Comparison of ENCODE assay signal across 8 cellular contexts in the genomic region with DNA sequence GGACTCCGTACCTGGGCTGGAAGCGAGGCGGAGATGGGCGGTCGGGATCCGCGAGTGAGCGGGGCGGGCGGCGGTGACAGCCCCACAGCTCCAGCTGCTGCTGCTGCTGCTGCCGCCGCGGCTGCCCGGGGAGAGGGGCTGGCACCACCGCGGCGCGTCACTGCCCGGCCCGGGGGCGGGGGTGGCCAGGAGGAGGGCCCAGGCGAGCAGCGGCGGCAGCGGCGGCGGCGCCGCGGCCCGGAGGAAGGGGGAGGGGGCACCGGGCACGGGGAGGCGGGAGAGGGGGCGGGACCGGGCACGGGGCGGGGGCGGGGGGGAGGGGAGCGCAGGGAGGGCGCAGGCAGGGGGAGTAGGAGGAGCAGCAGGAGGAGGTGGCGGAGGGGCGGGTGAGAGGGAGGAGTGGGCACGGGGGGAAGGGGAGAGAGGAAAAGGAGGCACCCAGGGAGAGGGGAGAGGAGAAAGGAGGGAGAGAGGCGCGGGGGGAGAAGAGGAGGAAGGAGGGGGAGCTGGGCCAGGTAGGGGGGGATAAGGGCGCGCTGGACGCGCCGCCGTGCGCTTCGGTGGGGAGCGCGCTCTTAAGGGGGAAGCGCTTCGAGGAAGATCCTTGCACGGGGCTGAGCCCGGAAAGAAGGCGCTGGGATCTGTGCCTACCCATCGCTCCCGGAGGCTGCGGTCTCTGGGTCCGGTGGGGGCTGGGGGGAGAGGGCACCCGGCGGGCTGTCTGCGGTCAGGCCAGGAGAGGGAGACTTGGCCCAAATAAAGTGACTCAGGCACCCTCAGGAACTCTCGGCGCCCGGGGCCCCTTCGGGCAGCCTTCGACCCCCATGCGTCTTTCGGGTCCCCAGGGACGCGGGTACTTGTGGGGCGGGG.
DNase-seq lines count a peak whose midpoint lies in the region; ATAC-seq and TF ChIP-seq lines count a peak whose summit lies in the region.

No MANE protein-coding gene starts in this region.

- peak overlapping the region; percentile 77 for H3K27ac ChIP-seq in ectodermal cell (ENCODE audit: insufficient read depth, low read depth, low read length, poor library complexity, severe bottlenecking)

- H3K4me3 Mint-ChIP-seq in activated CD4-positive, alpha-beta memory T cell treated with anti-CD3 and anti-CD28 coated beads for 36 hours, result peak overlapping the region; percentile 75

- peak overlapping the region; percentile 61 for H3K4me3 ChIP-seq in ectodermal cell (ENCODE audit: insufficient read depth, low read depth, low read length)

- DNase-seq in ACHN (peak; percentile 76), HEK293T (ENCODE audit: extremely low spot score) (peak; percentile 62), NCI-H69 (lab: John Stamatoyannopoulos, UW) (peak; percentile 98), lung microvascular endothelial cell (ENCODE audit: low read depth in 2 of 2) (peak; percentile 82 to 90)
- DNase-seq in activated CD4-positive, alpha-beta memory T cell treated with anti-CD3 and anti-CD28 coated beads for 36 hours, result peak; percentile 76
- peak; percentile 40 to 50 (median 48) for DNase-seq in stimulated activated CD4-positive, alpha-beta T cell treated with anti-CD3 and anti-CD28 coated beads, TNF-alpha, amount 100 ng/mL, for 4 hours (ENCODE audit: low read depth in 3 of 3)

- H3K27me3 ChIP-seq in ectodermal cell (ENCODE audit: control insufficient read depth, insufficient read depth, low read length, poor library complexity, severe bottlenecking), result no peaks in the 10 kb centered on the region

- H3K4me1 Mint-ChIP-seq in activated CD4-positive, alpha-beta memory T cell treated with anti-CD3 and anti-CD28 coated beads for 36 hours (ENCODE audit: low read depth), result peaks cover 33% of the 10 kb centered on the region

- intact Hi-C loops in activated CD4-positive, alpha-beta memory T cell treated with anti-CD3 and anti-CD28 coated beads for 36 hours (cut with micrococcal nuclease), result loop anchor here (2.0 to 10.0 kb wide), 2 partner anchors 25 to 199 kb away; no protein-coding TSS in a partner anchor

- H3K27ac Mint-ChIP-seq in activated CD4-positive, alpha-beta memory T cell treated with anti-CD3 and anti-CD28 coated beads for 36 hours, result peak overlapping the region; percentile 28

- POLR2A ChIA-PET in HEK293T (lab: Yijun Ruan, JAX), result interaction anchor here (1.0 to 1.6 kb wide), 3 partner anchors 14 to 37 kb away, joined by 3 read pairs; no protein-coding TSS in a partner anchor
- POLR2A ChIA-PET in activated CD4-positive, alpha-beta memory T cell treated with anti-CD3 and anti-CD28 coated beads for 36 hours (lab: Charles Lee), result interaction anchor here (0.5 to 1.3 kb wide), 3 partner anchors 56 to 338 kb away, joined by 3 to 6 read pairs (median 3); no protein-coding TSS in a partner anchor

- WGBS in ectodermal cell, 2 experiments, result 1% methylated on average over 60 to 69 of the region's 79 CpGs

- H3K4me1 ChIP-seq in ectodermal cell (ENCODE audit: control insufficient read depth, insufficient read depth, low read length), result peaks cover 19% of the 10 kb centered on the region

- ATAC-seq in HG03520 (IDR thresholded peaks at IDR 0.05; ENCODE audit: unreplicated experiment), result no peak

- CTCF ChIA-PET in HEK293T (lab: Yijun Ruan, JAX), result no interaction called here
- CTCF ChIA-PET in activated CD4-positive, alpha-beta memory T cell treated with anti-CD3 and anti-CD28 coated beads for 36 hours (lab: Charles Lee), result no interaction called here

- peaks cover 5% of the 10 kb centered on the region for H3K9me3 Mint-ChIP-seq in activated CD4-positive, alpha-beta memory T cell treated with anti-CD3 and anti-CD28 coated beads for 36 hours

- no peaks in the 10 kb centered on the region for H3K36me3 ChIP-seq in ectodermal cell (ENCODE audit: control insufficient read depth, insufficient read depth, low read length)

- H3K27me3 Mint-ChIP-seq in activated CD4-positive, alpha-beta memory T cell treated with anti-CD3 and anti-CD28 coated beads for 36 hours, result no peaks in the 10 kb centered on the region

- H3K36me3 Mint-ChIP-seq in activated CD4-positive, alpha-beta memory T cell treated with anti-CD3 and anti-CD28 coated beads for 36 hours, result peaks cover 5% of the 10 kb centered on the region

- in situ Hi-C loops in ACHN (cut with HindIII; ENCODE audit: low pct_ligation_motif_present, low pct_unique_long_range_greater_than_20kb, low sequenced_read_pairs), result no loop called here

- H3K9me3 ChIP-seq in ectodermal cell (ENCODE audit: control insufficient read depth, low read length), result no peaks in the 10 kb centered on the region

TF ChIP-seq in HEK293T, 16 proteins besides CTCF, POLR2A, EP300 and RAD21:
- no peak for TF ChIP-seq ARNT (IDR thresholded peaks at IDR 0.05)
- peak; percentile 72 for TF ChIP-seq L3MBTL2 (conservative IDR thresholded peaks at IDR 0.05)
TF ChIP-seq in HEK293T: peak in this region for 1.

Comparison
In these comparisons a context has a peak if more than half of its experiments do, and no peak if none do; other contexts are left out.
1. DNase-seq: peak in every context shown above with its lines; median percentile 98 in NCI-H69; 86 in lung microvascular endothelial cell; 76 in ACHN; 76 in activated CD4-positive, alpha-beta memory T cell treated with anti-CD3 and anti-CD28 coated beads for 36 hours; 62 in HEK293T; 48 in stimulated activated CD4-positive, alpha-beta T cell treated with anti-CD3 and anti-CD28 coated beads, TNF-alpha, amount 100 ng/mL, for 4 hours.